9 cellular contexts compared by ENCODE assay signal in genomic region chr1:177355575-177355974, GRCh38.
A peak's percentile ranks its signal among the peaks of the same experiment; 100 is the strongest.
DNase-seq lines count a peak whose midpoint lies in the region; ATAC-seq, FAIRE-seq and TF ChIP-seq lines count a peak whose summit lies in the region.
"Had no signal": no experiment of that assay in that cellular context is flagged by ENCODE, and none has a peak within 500 bp of the region (broad histone marks: within the 10 kb centered on the region; RNA-seq: fewer than 3 reads in every experiment).

No MANE protein-coding gene starts in this region.

- H3K27ac Mint-ChIP-seq in activated T-cell treated with anti-CD3 and anti-CD28 coated beads, Interleukin-2, amount 50 U/mL, for 24 hours = no peak overlapping the region
- H3K27ac Mint-ChIP-seq: naive B cell had no signal

- intact Hi-C loops in kidney (cut with DNase I) = no loop called here

- H3K4me1 ChIP-seq in kidney (ENCODE audit: control insufficient read depth in 1 of 2, insufficient read depth in 1 of 2, low read depth in 1 of 2, low read length in 2 of 2) = peaks cover 10 to 12% of the 10 kb centered on the region in 2 donors

- H3K27ac ChIP-seq in kidney (ENCODE audit: low read depth in 2 of 2, low read length in 2 of 2) = no peak overlapping the region

- ATAC-seq in GM21529 (IDR thresholded peaks at IDR 0.05; ENCODE audit: unreplicated experiment) (peak; percentile 57), GM18520 (IDR thresholded peaks at IDR 0.05; ENCODE audit: unreplicated experiment) (no peak)
- no peak for ATAC-seq in activated T-cell treated with anti-CD3 and anti-CD28 coated beads, Interleukin-2, amount 50 U/mL, for 4 hours

- peak; percentile 17 for TF ChIP-seq CTCF in kidney (IDR thresholded peaks at IDR 0.05; ENCODE audit: borderline replicate concordance, extremely low read depth, insufficient read depth)

- no peaks in the 10 kb centered on the region for H3K9me3 ChIP-seq in kidney (ENCODE audit: control insufficient read depth in 1 of 2, low read length in 2 of 2)

- H3K36me3 Mint-ChIP-seq in activated T-cell treated with anti-CD3 and anti-CD28 coated beads, Interleukin-2, amount 50 U/mL, for 4 hours (ENCODE audit: insufficient read depth) = no peaks in the 10 kb centered on the region
- H3K36me3 Mint-ChIP-seq in activated T-cell treated with anti-CD3 and anti-CD28 coated beads, Interleukin-2, amount 50 U/mL, for 24 hours (ENCODE audit: low read depth) = no peaks in the 10 kb centered on the region
- H3K36me3 Mint-ChIP-seq: naive B cell had no signal

- H3K4me3 Mint-ChIP-seq in activated T-cell treated with anti-CD3 and anti-CD28 coated beads, Interleukin-2, amount 50 U/mL, for 4 hours = no peak overlapping the region
- H3K4me3 Mint-ChIP-seq in activated T-cell treated with anti-CD3 and anti-CD28 coated beads, Interleukin-2, amount 50 U/mL, for 24 hours = no peak overlapping the region
- H3K4me3 Mint-ChIP-seq: naive B cell had no signal

- no peaks in the 10 kb centered on the region for H3K4me1 Mint-ChIP-seq in activated T-cell treated with anti-CD3 and anti-CD28 coated beads, Interleukin-2, amount 50 U/mL, for 4 hours (ENCODE audit: low read depth)
- H3K4me1 Mint-ChIP-seq in activated T-cell treated with anti-CD3 and anti-CD28 coated beads, Interleukin-2, amount 50 U/mL, for 24 hours (ENCODE audit: low read depth) = no peaks in the 10 kb centered on the region
- H3K4me1 Mint-ChIP-seq: naive B cell had no signal

- no peaks in the 10 kb centered on the region for H3K36me3 ChIP-seq in kidney (ENCODE audit: control insufficient read depth in 1 of 2, insufficient read depth in 2 of 2, low read length in 2 of 2)

- FAIRE-seq in kidney (lab: Jason Lieb, UNC) = no peak

- no peaks in the 10 kb centered on the region for H3K27me3 Mint-ChIP-seq in activated T-cell treated with anti-CD3 and anti-CD28 coated beads, Interleukin-2, amount 50 U/mL, for 4 hours (ENCODE audit: low read depth)
- H3K27me3 Mint-ChIP-seq in activated T-cell treated with anti-CD3 and anti-CD28 coated beads, Interleukin-2, amount 50 U/mL, for 24 hours = no peaks in the 10 kb centered on the region

- H3K4me3 ChIP-seq in kidney (ENCODE audit: low read length in 2 of 2) = no peak overlapping the region

- no peak overlapping the region for H3K9ac ChIP-seq in kidney (ENCODE audit: low read length in 2 of 2)

- DNase-seq in AG08396 (ENCODE audit: low spot score) = peak; percentile 15
- peak; percentile 22 for DNase-seq in SKM-1 (lab: John Stamatoyannopoulos, UW; ENCODE audit: unreplicated experiment)
- no peak for DNase-seq in kidney
- DNase-seq in activated T-cell treated with anti-CD3 and anti-CD28 coated beads, Interleukin-2, amount 50 U/mL, for 4 hours = no peak
- DNase-seq in NK-92 (lab: John Stamatoyannopoulos, UW; ENCODE audit: unreplicated experiment) = no peak
- no peak for DNase-seq in activated T-cell treated with anti-CD3 and anti-CD28 coated beads, Interleukin-2, amount 50 U/mL, for 24 hours
- DNase-seq: naive B cell had no signal

- no peaks in the 10 kb centered on the region for H3K9me3 Mint-ChIP-seq in activated T-cell treated with anti-CD3 and anti-CD28 coated beads, Interleukin-2, amount 50 U/mL, for 4 hours
- peaks cover 2% of the 10 kb centered on the region for H3K9me3 Mint-ChIP-seq in activated T-cell treated with anti-CD3 and anti-CD28 coated beads, Interleukin-2, amount 50 U/mL, for 24 hours

Comparison
In these comparisons a context has a peak if more than half of its experiments do, and no peak if none do; other contexts are left out.
1. DNase-seq: peak in AG08396 (single experiment) and SKM-1 (single experiment); none in kidney (single experiment), activated T-cell treated with anti-CD3 and anti-CD28 coated beads, Interleukin-2, amount 50 U/mL, for 4 hours (single experiment), NK-92 (single experiment) and activated T-cell treated with anti-CD3 and anti-CD28 coated beads, Interleukin-2, amount 50 U/mL, for 24 hours (single experiment).